1 cellular context compared by ENCODE assay signal in genomic region chr17:5861849-5862248, GRCh38.
TF ChIP-seq lines count a peak whose summit lies in the region.

No MANE protein-coding gene starts in this region.

TF ChIP-seq in SK-N-SH treated with all-trans-retinoic acid at 6 μM for 48 hours, 23 proteins besides CTCF, POLR2A, EP300 and RAD21 (continued from another document):
- TF ChIP-seq CREB5 (CRISPR knock-in tag; IDR thresholded peaks at IDR 0.05; ENCODE audit: low read depth) (no peak), BACH2 (CRISPR knock-in tag; IDR thresholded peaks at IDR 0.05; ENCODE audit: borderline replicate concordance) (no peak), ZC3H10 (CRISPR knock-in tag; IDR thresholded peaks at IDR 0.05) (no peak), ARNTL (CRISPR knock-in tag; IDR thresholded peaks at IDR 0.05; ENCODE audit: borderline replicate concordance, low read depth) (no peak), TCF4 (CRISPR knock-in tag; IDR thresholded peaks at IDR 0.05; ENCODE audit: borderline replicate concordance) (no peak), TSHZ2 (CRISPR knock-in tag; IDR thresholded peaks at IDR 0.05) (no peak), CSRNP3 (CRISPR knock-in tag; IDR thresholded peaks at IDR 0.05) (no peak), SNAI2 (CRISPR knock-in tag; IDR thresholded peaks at IDR 0.05) (no peak), TOX (CRISPR knock-in tag; IDR thresholded peaks at IDR 0.05; ENCODE audit: borderline replicate concordance) (no peak), ZNF8 (CRISPR knock-in tag; IDR thresholded peaks at IDR 0.05) (no peak), ZFP3 (CRISPR knock-in tag; IDR thresholded peaks at IDR 0.05) (no peak), OSR1 (CRISPR knock-in tag; IDR thresholded peaks at IDR 0.05) (no peak), PATZ1 (CRISPR knock-in tag; IDR thresholded peaks at IDR 0.05; ENCODE audit: borderline replicate concordance) (no peak), ZFP30 (CRISPR knock-in tag; IDR thresholded peaks at IDR 0.05) (no peak), ISL1 (CRISPR knock-in tag; IDR thresholded peaks at IDR 0.05) (no peak)
